Comparison of ENCODE assay signal across 25 cellular contexts in genomic region chr10:123704076-123704475, GRCh38.
"Had no signal": no experiment of that assay in that cellular context is flagged by ENCODE, and none has a peak within 500 bp of the region (broad histone marks: within the 10 kb centered on the region; RNA-seq: fewer than 3 reads in every experiment).

No MANE protein-coding gene starts in this region.

- H3K27ac ChIP-seq: neural progenitor cell, ovary, parathyroid adenoma, psoas muscle, right lobe of liver, sigmoid colon, suprapubic skin, testis, tibial artery, transverse colon, upper lobe of right lung, uterus had no signal

- DNase-seq: naive thymus-derived CD8-positive, alpha-beta T cell; occipital lobe; ovary; posterior cingulate gyrus; psoas muscle; right cardiac atrium; right lobe of liver; sigmoid colon; small intestine; stimulated activated CD4-positive, alpha-beta T cell treated with anti-CD3 and anti-CD28 coated beads, Interleukin-15, amount 100 ng/mL, for 24 hours; stimulated activated CD4-positive, alpha-beta T cell treated with anti-CD3 and anti-CD28 coated beads, Interleukin-4, amount 100 ng/mL, for 1 hour; stimulated activated CD4-positive, alpha-beta T cell treated with anti-CD3 and anti-CD28 coated beads, Interleukin-4, amount 100 ng/mL, for 4 hours; stimulated activated CD8-positive, alpha-beta memory T cell treated with anti-CD3 and anti-CD28 coated beads, Interleukin-4, amount 100 ng/mL, for 48 hours; stimulated activated naive CD4-positive, alpha-beta T cell; stimulated activated naive CD8-positive, alpha-beta T cell treated with anti-CD3 and anti-CD28 coated beads, Interleukin-15, amount 100 ng/mL, for 72 hours; stimulated activated naive CD8-positive, alpha-beta T cell treated with anti-CD3 and anti-CD28 coated beads, Interleukin-15, Interleukin-2, amounts not matched to agents 100 U/mL and 50 U/mL, for 24 hours; substantia nigra; testis; transverse colon; upper lobe of right lung; uterus had no signal

- H3K9me3 ChIP-seq: ovary, psoas muscle, right lobe of liver, sigmoid colon, suprapubic skin, testis, tibial artery, transverse colon, upper lobe of right lung, uterus had no signal

- H3K36me3 ChIP-seq: neural progenitor cell, ovary, right lobe of liver, suprapubic skin, tibial artery, transverse colon, upper lobe of right lung, uterus had no signal

- H3K4me3 ChIP-seq: neural progenitor cell, ovary, psoas muscle, right lobe of liver, sigmoid colon, suprapubic skin, testis, tibial artery, transverse colon, upper lobe of right lung, uterus had no signal

- H3K27me3 ChIP-seq: neural progenitor cell, ovary, right lobe of liver, sigmoid colon, testis, tibial artery, transverse colon, upper lobe of right lung, uterus had no signal

- H3K4me1 ChIP-seq: neural progenitor cell, parathyroid adenoma, psoas muscle, right lobe of liver, sigmoid colon, suprapubic skin, testis, tibial artery, transverse colon, upper lobe of right lung, uterus had no signal
